8 cellular contexts compared by ENCODE assay signal in genomic region chr15:81000626-81001179, GRCh38.
DNase-seq lines count a peak whose midpoint lies in the region; ATAC-seq lines count a peak whose summit lies in the region.

Gene TLNRD1 (plus strand): TSS chr15:81000923. CDS start chr15:81002272, 1,349 bp downstream.

- peak within 1 kb of the TSS; percentile 94 for H3K27ac ChIP-seq in caudate nucleus (ENCODE audit: low read depth, low read length)

- ATAC-seq in GM19023 (IDR thresholded peaks at IDR 0.05; ENCODE audit: unreplicated experiment) (peak; percentile 59), HG03196 (IDR thresholded peaks at IDR 0.05; ENCODE audit: unreplicated experiment) (peak; percentile 59)

- DNase-seq in AG08396 (ENCODE audit: low spot score) (peak; percentile 94), NCI-H345 (lab: John Stamatoyannopoulos, UW) (peak; percentile 83), caudate nucleus (lab: John Stamatoyannopoulos, UW) (peak in 59 of 61 donors; percentile 14 to 91 (median 77)), islet precursor cell (peak; percentile 94)
- DNase-seq in activated CD4-positive, CD25-positive, alpha-beta regulatory T cell treated with anti-CD3 and anti-CD28 coated beads, Interleukin-2, amount 50 U/mL, for 16 hours (ENCODE audit: low read depth, low spot score), result peak; percentile 68
- peak; percentile 77 for DNase-seq in stimulated activated CD4-positive, alpha-beta T cell treated with anti-CD3 and anti-CD28 coated beads, Interleukin-12 subunit alpha, Interleukin-12 subunit beta, amount 100 ng/mL, for 4 hours

Comparison
In these comparisons a context has a peak if more than half of its experiments do, and no peak if none do; other contexts are left out.
1. Peak in every context shown above with its lines: DNase-seq, ATAC-seq and H3K27ac ChIP-seq.